ENCODE assay signal across 8 cellular contexts in genomic region chr22:19940536-19941364, GRCh38. TPM values are rescaled to one million over a fixed set of nuclear protein-coding genes. Genes with fewer than 3 reads are reported as not detected.
A peak's percentile ranks its signal among the peaks of the same experiment; 100 is the strongest.
DNase-seq lines count a peak whose midpoint lies in the region; ATAC-seq and TF ChIP-seq lines count a peak whose summit lies in the region.

No MANE protein-coding gene starts in this region.

- H3K27me3 ChIP-seq in PC-9 (ENCODE audit: insufficient read depth, low read depth) (no peaks in the 10 kb centered on the region), parathyroid adenoma (ENCODE audit: control insufficient read depth, insufficient read depth, low read length) (no peaks in the 10 kb centered on the region)

- H3K79me2 ChIP-seq in PC-9 (ENCODE audit: low read depth) (peaks cover 27% of the 10 kb centered on the region), parathyroid adenoma (no peaks in the 10 kb centered on the region)

- POLR2A ChIA-PET in PC-9 (lab: Charles Lee; ENCODE audit: unreplicated experiment): no interaction called here

- no peak for ATAC-seq in HG03135 (IDR thresholded peaks at IDR 0.05; ENCODE audit: unreplicated experiment)

- H3K4me1 ChIP-seq in PC-9 (replicated peaks; ENCODE audit: insufficient read depth) (peaks cover 12% of the 10 kb centered on the region; the same call in 1 of the 2 replicates), parathyroid adenoma (peaks cover 7% of the 10 kb centered on the region)

- H3K36me3 ChIP-seq in PC-9 (ENCODE audit: low read depth) (no peaks in the 10 kb centered on the region), parathyroid adenoma (ENCODE audit: control insufficient read depth, insufficient read depth, low read length) (no peaks in the 10 kb centered on the region)

- no peaks in the 10 kb centered on the region; the same call in 1 of the 2 replicates for H3K9me3 ChIP-seq in PC-9 (ENCODE audit: insufficient read depth, low read depth)
- no peaks in the 10 kb centered on the region for H3K9me3 ChIP-seq in parathyroid adenoma (ENCODE audit: control insufficient read depth, low read length)

- BruUV-seq in PC-9 (replicated peaks; lab: Mats Ljungman, UMichigan): TSS peak; percentile 27

- in situ Hi-C loops in GM13976 (cut with MboI; ENCODE audit: low sequenced_read_pairs, unreplicated experiment): no loop called here

- no peaks in the 10 kb centered on the region for H3F3A ChIP-seq in PC-9 (ENCODE audit: insufficient read depth, low read depth)

- peak overlapping the region; percentile 29; the same call in 1 of the 2 replicates for H3K27ac ChIP-seq in PC-9
- peak overlapping the region; percentile 98 for H3K27ac ChIP-seq in epithelial cell of prostate
- no peak overlapping the region for H3K27ac ChIP-seq in parathyroid adenoma

- intact Hi-C loops in PC-9 (cut with micrococcal nuclease; ENCODE audit: unreplicated experiment): no loop called here

- H3K9me2 ChIP-seq in PC-9 (ENCODE audit: insufficient read depth): no peaks in the 10 kb centered on the region

- H2AFZ ChIP-seq in PC-9 (peak overlapping the region; percentile 91), parathyroid adenoma (peak overlapping the region; percentile 86)

- H4K20me1 ChIP-seq in PC-9 (ENCODE audit: insufficient read depth): no peaks in the 10 kb centered on the region

- TF ChIP-seq CTCF in PC-9 (conservative IDR thresholded peaks at IDR 0.05): no peak
- TF ChIP-seq CTCF in parathyroid adenoma (IDR thresholded peaks at IDR 0.05): no peak
- no peak for TF ChIP-seq CTCF in GM13976 (IDR thresholded peaks at IDR 0.05; ENCODE audit: borderline replicate concordance, control extremely low read depth, extremely low read depth, insufficient read depth, missing control alignments)

- H3K9ac ChIP-seq in parathyroid adenoma: peak overlapping the region; percentile 37

- CTCF ChIA-PET in PC-9 (lab: Charles Lee): no interaction called here

- peak; percentile 33 for DNase-seq in D341Med (ENCODE audit: low spot score)
- no peak for DNase-seq in PC-9
- no peak for DNase-seq in epithelial cell of prostate (ENCODE audit: low read depth, low spot score)
- DNase-seq in NCI-H2227 treated with DMSO at 0.1 percent for 48 hours (lab: John Stamatoyannopoulos, UW): no peak
- DNase-seq in GM13976 (ENCODE audit: low spot score): no peak
- DNase-seq in islet precursor cell: no peak

- H3K4me2 ChIP-seq in PC-9: peak overlapping the region; percentile 89
- H3K4me2 ChIP-seq in parathyroid adenoma (ENCODE audit: low read length): peak overlapping the region; percentile 87

- H3K4me3 ChIP-seq in PC-9 (peak overlapping the region; percentile 90), parathyroid adenoma (ENCODE audit: low read depth, low read length) (peak overlapping the region; percentile 72)

RNA-seq across cellular contexts. Expression of gene COMT, which starts 0.8 kb away (rescaled TPM):
- 99.9 and 107 TPM in 2 replicates for total RNA-seq in PC-9 (2021)

RNA-seq across cellular contexts. Expression of gene TXNRD2, which starts 0.9 kb away (rescaled TPM):
- total RNA-seq in PC-9 (2021): 21.7 and 22.4 TPM in 2 replicates
